ENCODE assay signal across 16 cellular contexts in the genomic region with DNA sequence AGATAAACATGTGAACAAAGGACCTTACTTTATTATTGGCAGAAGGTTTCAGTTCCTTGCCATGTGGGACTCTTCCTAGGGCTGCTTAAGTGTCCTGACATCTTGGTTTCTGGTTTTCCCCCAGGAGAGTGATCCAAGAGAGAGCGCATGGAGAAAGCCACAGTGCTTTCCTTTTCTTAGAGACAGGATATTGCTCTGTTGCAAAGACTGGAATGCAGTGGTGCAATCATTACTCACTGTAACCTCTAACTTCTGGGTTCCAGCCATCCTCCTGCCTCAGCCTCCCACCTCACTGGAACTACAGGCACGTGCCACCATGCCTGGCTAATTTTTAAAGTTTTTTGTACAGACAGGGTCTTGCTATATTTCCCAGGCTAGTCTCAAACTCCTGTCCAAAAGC. TPM values are rescaled to one million over a fixed set of nuclear protein-coding genes. Genes with fewer than 3 reads are reported as not detected.
DNase-seq lines count a peak whose midpoint lies in the region; ATAC-seq and TF ChIP-seq lines count a peak whose summit lies in the region.
"Had no signal": no experiment of that assay in that cellular context is flagged by ENCODE, and none has a peak within 500 bp of the region (broad histone marks: within the 10 kb centered on the region; RNA-seq: fewer than 3 reads in every experiment).

No MANE protein-coding gene starts in this region.

- intact Hi-C loops in lower leg skin (cut with DNase I; ENCODE audit: low total_unique reads) = no loop called here

- no peak overlapping the region for H3K4me2 ChIP-seq in hepatocyte

- H4K20me1 ChIP-seq in hepatocyte (ENCODE audit: insufficient read depth, poor library complexity, severe bottlenecking) = no peaks in the 10 kb centered on the region

- 86% methylated on average over 2 of the region's 2 CpGs for WGBS in hepatocyte (ENCODE audit: low lambda C conversion rate, missing lambda C conversion rate)
- 81% methylated on average over 2 of the region's 2 CpGs for WGBS in lower leg skin, 2 donors

- H3K9me2 ChIP-seq in hepatocyte (replicated peaks; ENCODE audit: insufficient read depth) = no peaks in the 10 kb centered on the region

- DNase-seq in GM03348 (ENCODE audit: low spot score) (peak; percentile 41), NCI-H226 (peak; percentile 63), fibroblast of gingiva (ENCODE audit: low read depth) (peak; percentile 30), stromal cell of bone marrow (ENCODE audit: low read depth) (peak; percentile 15), hepatocyte (ENCODE audit: low spot score) (no peak), lower leg skin (ENCODE audit: low spot score in 2 of 2) (no peak)
- DNase-seq: KBM-7, NCI-H1105, NCI-H187, NCI-H446 treated with DMSO at 0.1 percent for 48 hours, NCI-H748 treated with DMSO at 0.1 percent for 48 hours, Peyer's patch, SJCRH30, SW 1271 had no signal

- no peaks in the 10 kb centered on the region for H3K36me3 ChIP-seq in hepatocyte (replicated peaks; ENCODE audit: insufficient read depth, low read depth)
- H3K36me3 ChIP-seq: Peyer's patch, SJCRH30 had no signal

- no peaks in the 10 kb centered on the region for H3K4me1 ChIP-seq in hepatocyte (ENCODE audit: insufficient read depth)
- H3K4me1 ChIP-seq: Peyer's patch had no signal

- H3K27ac ChIP-seq in hepatocyte = no peak overlapping the region
- H3K27ac ChIP-seq: C4-2B, Peyer's patch, SJCRH30 had no signal

- no peak overlapping the region for H3K4me3 ChIP-seq in hepatocyte
- H3K4me3 ChIP-seq in lower leg skin (ENCODE audit: low read depth, poor library complexity, severe bottlenecking) = no peak overlapping the region
- H3K4me3 ChIP-seq: Peyer's patch, SJCRH30 had no signal

- H3K27me3 ChIP-seq in hepatocyte = no peaks in the 10 kb centered on the region
- H3K27me3 ChIP-seq: Peyer's patch, SJCRH30 had no signal

- TF ChIP-seq CTCF in hepatocyte (IDR thresholded peaks at IDR 0.05; ENCODE audit: poor library complexity) = no peak
- TF ChIP-seq CTCF in lower leg skin (IDR thresholded peaks at IDR 0.05) = no peak

- no peak for TF ChIP-seq POLR2A in lower leg skin (IDR thresholded peaks at IDR 0.05)

- H3K79me2 ChIP-seq in hepatocyte = no peaks in the 10 kb centered on the region

- no peak for ATAC-seq in GM18520 (IDR thresholded peaks at IDR 0.05; ENCODE audit: unreplicated experiment)

- no peaks in the 10 kb centered on the region for H3K9me3 ChIP-seq in hepatocyte (ENCODE audit: low read depth)
- H3K9me3 ChIP-seq: Peyer's patch had no signal

- H2AFZ ChIP-seq in hepatocyte = no peak overlapping the region

RNA-seq across cellular contexts. Expression of gene TCF7L1, which starts 38.1 kb away (rescaled TPM):
- 3.7 and 4.5 TPM in 2 replicates for total RNA-seq in hepatocyte
- polyA plus RNA-seq in hepatocyte = 20.6 and 26.2 TPM in 2 replicates
- 1 to 10 TPM in 3 of 4 donors, under 1 TPM in 1; 0.67 to 4.8 (median 1.9) TPM for total RNA-seq in lower leg skin

Comparison
In these comparisons a context has a peak if more than half of its experiments do, and no peak if none do; other contexts are left out.
1. DNase-seq: peak in GM03348 (single experiment), NCI-H226 (single experiment), fibroblast of gingiva (single experiment) and stromal cell of bone marrow (single experiment); none in hepatocyte (single experiment) and lower leg skin (0 of 2).